1 cellular context compared by ENCODE assay signal in the genomic region with DNA sequence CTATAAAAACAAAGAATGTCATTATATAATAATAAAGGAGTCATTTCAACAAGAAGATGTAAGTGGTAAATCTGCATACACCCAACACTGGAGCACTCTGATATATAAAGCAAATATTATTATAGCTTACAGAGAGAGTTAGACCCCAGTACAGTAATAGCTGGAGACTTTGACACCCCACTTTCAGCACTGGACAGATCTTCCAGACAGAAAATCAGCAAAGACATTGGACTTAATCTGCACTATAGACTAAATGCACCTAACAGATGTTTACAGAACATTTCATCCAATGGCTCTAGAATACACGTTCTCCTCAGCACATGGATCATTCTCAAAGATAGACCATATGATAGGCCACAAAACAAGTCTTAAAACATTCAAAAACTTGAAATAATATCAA.
TF ChIP-seq lines count a peak whose summit lies in the region.

No MANE protein-coding gene starts in this region.

TF ChIP-seq in HCT116, 20 proteins besides CTCF, POLR2A, EP300 and RAD21:
- TF ChIP-seq, protein P1, sequence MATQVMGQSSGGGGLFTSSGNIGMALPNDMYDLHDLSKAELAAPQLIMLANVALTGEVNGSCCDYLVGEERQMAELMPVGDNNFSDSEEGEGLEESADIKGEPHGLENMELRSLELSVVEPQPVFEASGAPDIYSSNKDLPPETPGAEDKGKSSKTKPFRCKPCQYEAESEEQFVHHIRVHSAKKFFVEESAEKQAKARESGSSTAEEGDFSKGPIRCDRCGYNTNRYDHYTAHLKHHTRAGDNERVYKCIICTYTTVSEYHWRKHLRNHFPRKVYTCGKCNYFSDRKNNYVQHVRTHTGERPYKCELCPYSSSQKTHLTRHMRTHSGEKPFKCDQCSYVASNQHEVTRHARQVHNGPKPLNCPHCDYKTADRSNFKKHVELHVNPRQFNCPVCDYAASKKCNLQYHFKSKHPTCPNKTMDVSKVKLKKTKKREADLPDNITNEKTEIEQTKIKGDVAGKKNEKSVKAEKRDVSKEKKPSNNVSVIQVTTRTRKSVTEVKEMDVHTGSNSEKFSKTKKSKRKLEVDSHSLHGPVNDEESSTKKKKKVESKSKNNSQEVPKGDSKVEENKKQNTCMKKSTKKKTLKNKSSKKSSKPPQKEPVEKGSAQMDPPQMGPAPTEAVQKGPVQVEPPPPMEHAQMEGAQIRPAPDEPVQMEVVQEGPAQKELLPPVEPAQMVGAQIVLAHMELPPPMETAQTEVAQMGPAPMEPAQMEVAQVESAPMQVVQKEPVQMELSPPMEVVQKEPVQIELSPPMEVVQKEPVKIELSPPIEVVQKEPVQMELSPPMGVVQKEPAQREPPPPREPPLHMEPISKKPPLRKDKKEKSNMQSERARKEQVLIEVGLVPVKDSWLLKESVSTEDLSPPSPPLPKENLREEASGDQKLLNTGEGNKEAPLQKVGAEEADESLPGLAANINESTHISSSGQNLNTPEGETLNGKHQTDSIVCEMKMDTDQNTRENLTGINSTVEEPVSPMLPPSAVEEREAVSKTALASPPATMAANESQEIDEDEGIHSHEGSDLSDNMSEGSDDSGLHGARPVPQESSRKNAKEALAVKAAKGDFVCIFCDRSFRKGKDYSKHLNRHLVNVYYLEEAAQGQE (IDR thresholded peaks at IDR 0.05; ENCODE audit: low read depth): peak; percentile 36
- TF ChIP-seq ZBTB33 (IDR thresholded peaks at IDR 0.05; ENCODE audit: extremely low read depth, insufficient replicate concordance, low read length): no peak
TF ChIP-seq in HCT116: peak in this region for 1.
